1 cellular context compared by ENCODE assay signal in the genomic region with DNA sequence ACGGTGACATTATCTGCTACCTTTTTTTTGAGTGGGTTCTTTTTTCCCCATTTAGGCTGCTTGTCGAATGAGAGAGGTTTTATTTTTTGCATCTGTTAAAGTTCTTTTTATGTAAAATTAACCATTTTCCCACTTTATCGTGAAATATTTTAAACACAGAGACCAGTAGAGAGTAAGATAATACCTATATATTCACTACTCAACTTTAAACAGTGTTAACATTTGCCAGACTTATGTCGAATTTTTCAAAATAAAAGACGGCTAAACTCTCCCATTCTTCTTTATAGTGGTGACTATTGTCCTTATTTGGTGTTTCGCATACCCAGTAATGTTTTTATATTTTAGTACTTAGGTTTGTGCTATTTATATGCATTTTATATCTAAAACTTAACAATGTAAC.
TF ChIP-seq lines count a peak whose summit lies in the region.

No MANE protein-coding gene starts in this region.

TF ChIP-seq in endothelial cell of umbilical vein, 7 proteins besides CTCF, POLR2A, EP300 and RAD21:
- TF ChIP-seq MYC (IDR thresholded peaks at IDR 0.05; ENCODE audit: low read depth, low read length): no peak
- TF ChIP-seq, protein P1, sequence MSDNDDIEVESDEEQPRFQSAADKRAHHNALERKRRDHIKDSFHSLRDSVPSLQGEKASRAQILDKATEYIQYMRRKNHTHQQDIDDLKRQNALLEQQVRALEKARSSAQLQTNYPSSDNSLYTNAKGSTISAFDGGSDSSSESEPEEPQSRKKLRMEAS (IDR thresholded peaks at IDR 0.05; ENCODE audit: insufficient read depth, insufficient read length): no peak
- TF ChIP-seq GATA2 (IDR thresholded peaks at IDR 0.05; ENCODE audit: insufficient read depth, insufficient read length, low read depth, low read length): no peak
- no peak for TF ChIP-seq POLR2AphosphoS5 (IDR thresholded peaks at IDR 0.05; ENCODE audit: insufficient read depth, low read depth, low read length)
- TF ChIP-seq EZH2 (IDR thresholded peaks at IDR 0.05; ENCODE audit: borderline replicate concordance, low read depth, low read length, severe bottlenecking): no peak
- no peak for TF ChIP-seq JUN (IDR thresholded peaks at IDR 0.05; ENCODE audit: borderline replicate concordance, insufficient read depth, insufficient read length, low read depth)
- TF ChIP-seq FOS (IDR thresholded peaks at IDR 0.05; ENCODE audit: borderline replicate concordance, insufficient read depth, low read length): no peak
TF ChIP-seq in endothelial cell of umbilical vein: peak in this region for 0.
